8 cellular contexts compared by ENCODE assay signal in the genomic region with DNA sequence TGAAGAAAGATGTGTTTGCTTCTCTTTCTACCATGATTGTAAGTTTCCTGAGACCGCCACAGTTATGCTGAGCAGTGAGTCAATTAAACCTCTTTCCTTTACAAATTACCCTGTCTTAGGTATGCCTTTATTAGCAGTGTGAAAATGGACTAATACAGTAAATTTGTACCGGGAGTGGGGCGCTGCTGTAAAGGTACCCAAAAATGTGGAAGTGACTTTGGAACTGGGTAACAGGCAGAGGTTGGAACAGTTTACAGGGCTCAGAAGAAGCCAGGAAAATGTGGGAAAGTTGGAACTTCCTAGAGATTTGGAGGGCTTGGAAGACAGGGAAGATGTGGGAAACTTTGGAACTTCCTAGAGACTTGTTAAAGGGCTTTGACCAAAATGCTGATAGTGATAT.
"Had no signal": no experiment of that assay in that cellular context is flagged by ENCODE, and none has a peak within 500 bp of the region (broad histone marks: within the 10 kb centered on the region; RNA-seq: fewer than 3 reads in every experiment).

No MANE protein-coding gene starts in this region.

- DNase-seq: IMR-90, KBM-7, KG1 had no signal

- H3K4me3 Mint-ChIP-seq: IgD-negative memory B cell had no signal

- H3K27ac Mint-ChIP-seq: IgD-negative memory B cell had no signal

- H3K4me1 Mint-ChIP-seq: IgD-negative memory B cell had no signal

- H3K9ac ChIP-seq: KMS-11 had no signal

- FAIRE-seq: HepG2, HTR-8/SVneo had no signal

- H3K4me2 ChIP-seq: KMS-11 had no signal

- H3K27ac ChIP-seq: HL-60, KMS-11 had no signal

- H3K27me3 Mint-ChIP-seq: IgD-negative memory B cell had no signal

- ATAC-seq: HepG2 had no signal
